In the genomic region with DNA sequence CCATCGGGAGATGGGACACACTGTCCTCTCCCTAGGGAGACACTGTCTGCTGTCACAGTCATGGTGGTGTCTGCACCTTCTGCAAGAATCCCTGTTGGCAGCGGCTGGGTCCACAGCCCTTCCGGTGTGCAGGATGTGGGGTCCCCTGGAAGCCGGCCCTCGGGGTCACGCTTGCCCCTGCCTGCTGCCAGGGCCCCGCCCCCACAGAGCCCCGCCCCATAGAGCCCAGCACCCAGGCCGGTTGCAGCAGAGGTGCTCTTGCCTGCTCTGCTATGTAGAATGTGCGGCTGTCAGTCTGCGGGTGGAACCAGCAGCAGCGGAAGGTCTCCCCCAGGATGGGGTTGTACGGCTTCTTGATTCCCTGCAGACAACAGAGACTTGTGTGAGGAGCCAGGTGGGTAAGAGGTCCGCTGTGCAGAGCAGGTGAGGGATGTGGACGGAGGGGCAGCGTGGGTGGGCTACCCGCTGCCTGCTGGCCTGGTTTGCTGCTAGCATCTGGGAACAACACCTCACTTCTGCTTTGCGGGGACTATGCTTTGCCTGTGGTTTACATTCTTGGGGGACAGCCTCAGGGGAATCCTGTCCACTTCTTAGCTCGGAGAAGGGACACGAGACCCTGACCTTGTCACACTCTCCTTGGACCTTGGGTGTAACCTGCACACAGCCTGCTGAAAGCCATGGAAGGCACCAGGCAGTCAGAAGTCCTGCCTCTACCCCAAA, we compare ENCODE assay signal across 21 cellular contexts. TPM values are rescaled to one million over a fixed set of nuclear protein-coding genes. Genes with fewer than 3 reads are reported as not detected.
DNase-seq lines count a peak whose midpoint lies in the region; ATAC-seq and TF ChIP-seq lines count a peak whose summit lies in the region.
"Had no signal": no experiment of that assay in that cellular context is flagged by ENCODE, and none has a peak within 500 bp of the region (broad histone marks: within the 10 kb centered on the region; RNA-seq: fewer than 3 reads in every experiment).

No MANE protein-coding gene starts in this region.

- POLR2A ChIA-PET in Panc1 (lab: Charles Lee): no interaction called here

- H3K9me3 ChIP-seq in Panc1 (ENCODE audit: control insufficient read depth, insufficient read depth, low read depth, low read length): no peaks in the 10 kb centered on the region
- H3K9me3 ChIP-seq: Caco-2, upper lobe of left lung had no signal

- H3K4me1 Mint-ChIP-seq in activated CD8-positive, alpha-beta memory T cell treated with anti-CD3 and anti-CD28 coated beads, Interleukin-2, amount 10 ng/mL, durations not matched to agents 7 days and 5 days: peaks cover 20% of the 10 kb centered on the region
- peaks cover 37% of the 10 kb centered on the region for H3K4me1 Mint-ChIP-seq in stimulated activated effector memory CD8-positive, alpha-beta T cell treated with anti-CD3 and anti-CD28 coated beads, Interleukin-12 subunit alpha, Interleukin-12 subunit beta, amount 100 ng/mL, for 72 hours
- H3K4me1 Mint-ChIP-seq: B cell had no signal

- intact Hi-C loops in Panc1 (cut with micrococcal nuclease; ENCODE audit: unreplicated experiment): no loop called here

- H3K27me3 ChIP-seq in Panc1 (ENCODE audit: control insufficient read depth, insufficient read depth, low read length): no peaks in the 10 kb centered on the region
- H3K27me3 ChIP-seq: upper lobe of left lung had no signal

- no peak overlapping the region for H3K4me3 Mint-ChIP-seq in activated CD8-positive, alpha-beta memory T cell treated with anti-CD3 and anti-CD28 coated beads, Interleukin-2, amount 10 ng/mL, durations not matched to agents 7 days and 5 days
- no peak overlapping the region for H3K4me3 Mint-ChIP-seq in stimulated activated effector memory CD8-positive, alpha-beta T cell treated with anti-CD3 and anti-CD28 coated beads, Interleukin-12 subunit alpha, Interleukin-12 subunit beta, amount 100 ng/mL, for 72 hours
- H3K4me3 Mint-ChIP-seq: activated naive CD4-positive, alpha-beta T cell treated with anti-CD3 and anti-CD28 coated beads, Interleukin-2, amount 50 U/mL, for 24 hours; activated T-helper 1 cell treated with anti-CD3 and anti-CD28 coated beads, Interleukin-12 subunit alpha, Interleukin-12 subunit beta, Interleukin-2, Interleukin-4 antibody, amounts not matched to agents 30 ng/mL and 10 ng/mL and 1 ng/mL, durations not matched to agents 14 hours and 24 hours and 36 hours; B cell had no signal

- TF ChIP-seq CTCF in Panc1 (IDR thresholded peaks at IDR 0.05): no peak

- no peaks in the 10 kb centered on the region for H3K9me3 Mint-ChIP-seq in activated CD8-positive, alpha-beta memory T cell treated with anti-CD3 and anti-CD28 coated beads, Interleukin-2, amount 10 ng/mL, durations not matched to agents 7 days and 5 days (ENCODE audit: low read depth)
- H3K9me3 Mint-ChIP-seq in stimulated activated effector memory CD8-positive, alpha-beta T cell treated with anti-CD3 and anti-CD28 coated beads, Interleukin-12 subunit alpha, Interleukin-12 subunit beta, amount 100 ng/mL, for 72 hours: no peaks in the 10 kb centered on the region
- H3K9me3 Mint-ChIP-seq: activated naive CD4-positive, alpha-beta T cell treated with anti-CD3 and anti-CD28 coated beads, Interleukin-2, amount 50 U/mL, for 24 hours; activated T-helper 1 cell treated with anti-CD3 and anti-CD28 coated beads, Interleukin-12 subunit alpha, Interleukin-12 subunit beta, Interleukin-2, Interleukin-4 antibody, amounts not matched to agents 30 ng/mL and 10 ng/mL and 1 ng/mL, durations not matched to agents 14 hours and 24 hours and 36 hours had no signal

- CTCF ChIA-PET in activated CD8-positive, alpha-beta memory T cell treated with anti-CD3 and anti-CD28 coated beads, Interleukin-2, amount 10 ng/mL, durations not matched to agents 7 days and 5 days (lab: Charles Lee): interaction anchor here (1.5 kb wide), 1 partner anchor 11 kb away, joined by 5 read pairs; no protein-coding TSS in a partner anchor
- CTCF ChIA-PET in Panc1 (lab: Charles Lee): no interaction called here

- H3K4me1 ChIP-seq in Panc1 (ENCODE audit: control insufficient read depth, insufficient read depth, low read length): peaks cover 4% of the 10 kb centered on the region; the same call in 1 of the 2 replicates
- H3K4me1 ChIP-seq: Caco-2 had no signal

- no TSS peak for BruUV-seq in Panc1 (replicated peaks; lab: Mats Ljungman, UMichigan)

- no peak overlapping the region for H3K27ac Mint-ChIP-seq in activated CD8-positive, alpha-beta memory T cell treated with anti-CD3 and anti-CD28 coated beads, Interleukin-2, amount 10 ng/mL, durations not matched to agents 7 days and 5 days
- peak overlapping the region; percentile 67 for H3K27ac Mint-ChIP-seq in stimulated activated effector memory CD8-positive, alpha-beta T cell treated with anti-CD3 and anti-CD28 coated beads, Interleukin-12 subunit alpha, Interleukin-12 subunit beta, amount 100 ng/mL, for 72 hours
- H3K27ac Mint-ChIP-seq: activated naive CD4-positive, alpha-beta T cell treated with anti-CD3 and anti-CD28 coated beads, Interleukin-2, amount 50 U/mL, for 24 hours; activated T-helper 1 cell treated with anti-CD3 and anti-CD28 coated beads, Interleukin-12 subunit alpha, Interleukin-12 subunit beta, Interleukin-2, Interleukin-4 antibody, amounts not matched to agents 30 ng/mL and 10 ng/mL and 1 ng/mL, durations not matched to agents 14 hours and 24 hours and 36 hours; B cell had no signal

- H3K36me3 Mint-ChIP-seq in activated CD8-positive, alpha-beta memory T cell treated with anti-CD3 and anti-CD28 coated beads, Interleukin-2, amount 10 ng/mL, durations not matched to agents 7 days and 5 days: no peaks in the 10 kb centered on the region
- peaks cover 6% of the 10 kb centered on the region for H3K36me3 Mint-ChIP-seq in stimulated activated effector memory CD8-positive, alpha-beta T cell treated with anti-CD3 and anti-CD28 coated beads, Interleukin-12 subunit alpha, Interleukin-12 subunit beta, amount 100 ng/mL, for 72 hours
- H3K36me3 Mint-ChIP-seq: activated naive CD4-positive, alpha-beta T cell treated with anti-CD3 and anti-CD28 coated beads, Interleukin-2, amount 50 U/mL, for 24 hours had no signal

- no peak overlapping the region for H3K27ac ChIP-seq in Panc1 (ENCODE audit: low read length)

- peaks cover 4% of the 10 kb centered on the region for H3K27me3 Mint-ChIP-seq in activated CD8-positive, alpha-beta memory T cell treated with anti-CD3 and anti-CD28 coated beads, Interleukin-2, amount 10 ng/mL, durations not matched to agents 7 days and 5 days
- H3K27me3 Mint-ChIP-seq: activated naive CD4-positive, alpha-beta T cell treated with anti-CD3 and anti-CD28 coated beads, Interleukin-2, amount 50 U/mL, for 24 hours had no signal

- ATAC-seq in activated CD8-positive, alpha-beta memory T cell treated with anti-CD3 and anti-CD28 coated beads, Interleukin-2, amount 10 ng/mL, durations not matched to agents 7 days and 5 days: no peak
- ATAC-seq in Panc1 (0 out of 2 replicates have a peak, but pooled peaks have one; percentile 33), GM21786 (IDR thresholded peaks at IDR 0.05; ENCODE audit: unreplicated experiment) (no peak), HG03280 (IDR thresholded peaks at IDR 0.05; ENCODE audit: unreplicated experiment) (no peak)
- ATAC-seq in stimulated activated effector memory CD8-positive, alpha-beta T cell treated with anti-CD3 and anti-CD28 coated beads, Interleukin-12 subunit alpha, Interleukin-12 subunit beta, amount 100 ng/mL, for 72 hours: no peak
- ATAC-seq: activated CD4-positive, CD25-positive, alpha-beta regulatory T cell treated with anti-CD3 and anti-CD28 coated beads, Interleukin-2, amount 50 U/mL, for 24 hours had no signal

- in situ Hi-C loops in Panc1 (cut with HindIII; ENCODE audit: low pct_unique_long_range_greater_than_20kb, low sequenced_read_pairs): no loop called here

- peak; percentile 35 for DNase-seq in activated CD8-positive, alpha-beta memory T cell treated with anti-CD3 and anti-CD28 coated beads, Interleukin-2, amount 50 U/mL, for 48 hours
- DNase-seq in activated CD8-positive, alpha-beta memory T cell treated with anti-CD3 and anti-CD28 coated beads, Interleukin-2, amount 10 ng/mL, durations not matched to agents 7 days and 5 days: no peak
- DNase-seq in Panc1 (ENCODE audit: low read depth, low spot score) (no peak), islet precursor cell (peak; percentile 46)
- DNase-seq in stimulated activated effector memory CD8-positive, alpha-beta T cell treated with anti-CD3 and anti-CD28 coated beads, Interleukin-12 subunit alpha, Interleukin-12 subunit beta, amount 100 ng/mL, for 72 hours (ENCODE audit: low spot score in 2 of 2): no peak
- DNase-seq in stimulated activated CD4-positive, alpha-beta T cell treated with anti-CD3 and anti-CD28 coated beads, Interleukin-12 subunit alpha, Interleukin-12 subunit beta, amount 100 ng/mL, for 4 hours: no peak
- DNase-seq: Caco-2, caudate nucleus, HCEC 1CT, NCI-H1436, NCI-H524 treated with DMSO at 0.1 percent for 48 hours, nucleus accumbens, SW 1271 had no signal

- H3K36me3 ChIP-seq in Panc1 (ENCODE audit: control insufficient read depth, insufficient read depth, low read length): no peaks in the 10 kb centered on the region

- H3K4me3 ChIP-seq in Panc1 (ENCODE audit: low read depth in 2 of 2, low read length in 2 of 2): no peak overlapping the region
- H3K4me3 ChIP-seq: lung, upper lobe of left lung had no signal

RNA-seq across cellular contexts. Expression of a gene that starts 44.9 kb away (rescaled TPM):
- 100 to 1,000 TPM; 109 to 119 TPM for total RNA-seq in activated CD8-positive, alpha-beta memory T cell treated with anti-CD3 and anti-CD28 coated beads, Interleukin-2, amount 10 ng/mL, durations not matched to agents 7 days and 5 days
- 120 TPM for total RNA-seq in Panc1 (2021; ENCODE audit: unreplicated experiment)
- 264 TPM for polyA plus RNA-seq in Panc1 (2012; ENCODE audit: insufficient read length)

Comparison
In these comparisons a context has a peak if more than half of its experiments do, and no peak if none do; other contexts are left out.
1. DNase-seq: peak in activated CD8-positive, alpha-beta memory T cell treated with anti-CD3 and anti-CD28 coated beads, Interleukin-2, amount 50 U/mL, for 48 hours (single experiment) and islet precursor cell (single experiment); none in activated CD8-positive, alpha-beta memory T cell treated with anti-CD3 and anti-CD28 coated beads, Interleukin-2, amount 10 ng/mL, durations not matched to agents 7 days and 5 days (single experiment), Panc1 (single experiment), stimulated activated effector memory CD8-positive, alpha-beta T cell treated with anti-CD3 and anti-CD28 coated beads, Interleukin-12 subunit alpha, Interleukin-12 subunit beta, amount 100 ng/mL, for 72 hours (0 of 2) and stimulated activated CD4-positive, alpha-beta T cell treated with anti-CD3 and anti-CD28 coated beads, Interleukin-12 subunit alpha, Interleukin-12 subunit beta, amount 100 ng/mL, for 4 hours (single experiment).